9 cellular contexts compared by ENCODE assay signal in genomic region chr16:67151431-67152097, GRCh38. TPM values are rescaled to one million over a fixed set of nuclear protein-coding genes. Genes with fewer than 3 reads are reported as not detected.
DNase-seq lines count a peak whose midpoint lies in the region; TF ChIP-seq lines count a peak whose summit lies in the region.
"Had no signal": no experiment of that assay in that cellular context is flagged by ENCODE, and none has a peak within 500 bp of the region (broad histone marks: within the 10 kb centered on the region; RNA-seq: fewer than 3 reads in every experiment).

No MANE protein-coding gene starts in this region.

- 61% methylated on average over 4 of the region's 8 CpGs; no CpG with 5 or more reads in 1 of the 2 donors for WGBS in esophagus squamous epithelium, 2 donors

- H3K27me3 ChIP-seq in esophagus squamous epithelium = no peaks in the 10 kb centered on the region
- peaks cover 0 to 21% (median 20%) of the 10 kb centered on the region in 3 donors for H3K27me3 ChIP-seq in skeletal muscle tissue (ENCODE audit: control insufficient read depth in 3 of 3, insufficient read depth in 3 of 3, low read length in 3 of 3)

- H3K4me1 ChIP-seq in esophagus squamous epithelium (peaks cover 20 to 76% (median 34%) of the 10 kb centered on the region in 3 donors), skeletal muscle tissue (ENCODE audit: control insufficient read depth in 3 of 3, insufficient read depth in 3 of 3, low read length in 3 of 3) (peaks cover 9 to 15% (median 14%) of the 10 kb centered on the region in 3 donors)

- intact Hi-C loops in esophagus squamous epithelium (cut with DNase I) = loop anchor here (10.0 kb wide), 1 partner anchor 137 kb away; no protein-coding TSS in a partner anchor

- no peak for TF ChIP-seq CTCF in esophagus squamous epithelium (IDR thresholded peaks at IDR 0.05)

- H3K9ac ChIP-seq in skeletal muscle tissue (ENCODE audit: low read depth in 1 of 3, low read length in 3 of 3) = peak overlapping the region in 1 of 3 donors; percentile 68

- peak overlapping the region; percentile 55 to 81 (median 70) for H3K4me3 ChIP-seq in esophagus squamous epithelium
- H3K4me3 ChIP-seq in skeletal muscle tissue (ENCODE audit: low read length in 3 of 3) = peak overlapping the region in 1 of 3 donors; percentile 74

- H3K9me3 ChIP-seq in esophagus squamous epithelium (no peaks in the 10 kb centered on the region), skeletal muscle tissue (ENCODE audit: control insufficient read depth in 3 of 3, low read length in 3 of 3) (no peaks in the 10 kb centered on the region)

- peaks cover 0 to 33% (median under 1%) of the 10 kb centered on the region in 3 donors for H3K36me3 ChIP-seq in esophagus squamous epithelium
- H3K36me3 ChIP-seq in skeletal muscle tissue (ENCODE audit: control insufficient read depth in 3 of 3, insufficient read depth in 3 of 3, low read length in 3 of 3) = peaks cover 21 to 28% (median 24%) of the 10 kb centered on the region in 3 donors

- DNase-seq in DMS153 (lab: John Stamatoyannopoulos, UW) (peak; percentile 1), DMS153 treated with DMSO at 0.1 percent for 48 hours (lab: John Stamatoyannopoulos, UW; ENCODE audit: unreplicated experiment) (no peak), OCI-M1 (lab: John Stamatoyannopoulos, UW) (peak; percentile 26), esophagus squamous epithelium (lab: John Stamatoyannopoulos, UW) (no peak), NAMALWA (ENCODE audit: low spot score) (no peak), amniotic stem cell (lab: John Stamatoyannopoulos, UW) (no peak), iPS-NIHi7 (ENCODE audit: extremely low spot score) (no peak)
- DNase-seq: activated gamma-delta T cell had no signal

- no peak for TF ChIP-seq POLR2A in esophagus squamous epithelium (IDR thresholded peaks at IDR 0.05)

- H3K27ac ChIP-seq in esophagus squamous epithelium = peak overlapping the region; percentile 83 to 92 (median 86)
- peak overlapping the region; percentile 68 for H3K27ac ChIP-seq in skeletal muscle tissue (ENCODE audit: low read depth, low read length)

RNA-seq across cellular contexts. Expression of gene B3GNT9, which starts 0.8 kb away (rescaled TPM):
- total RNA-seq in esophagus squamous epithelium (10 to 100 TPM in 2 of 4 donors, 1 to 10 TPM in 2; 4.1 to 13.1 (median 8.4) TPM), skeletal muscle tissue (7.8 TPM)

RNA-seq across cellular contexts. Expression of gene TRADD, which starts 8.1 kb away (rescaled TPM):
- 10 to 100 TPM; 27.7 to 39.8 (median 35.5) TPM for total RNA-seq in esophagus squamous epithelium
- 6.3 TPM for total RNA-seq in skeletal muscle tissue

RNA-seq across cellular contexts. Expression of gene FBXL8, which starts 8.2 kb away (rescaled TPM):
- total RNA-seq in esophagus squamous epithelium = 10 to 100 TPM in 3 of 4 donors, 1 to 10 TPM in 1; 10.0 to 34.5 (median 19.9) TPM
- total RNA-seq in skeletal muscle tissue = 1.6 TPM

RNA-seq across cellular contexts. Expression of gene HSF4, which starts 13.0 kb away (rescaled TPM):
- total RNA-seq in esophagus squamous epithelium (10 to 100 TPM in 3 of 4 donors, 1 to 10 TPM in 1; 3.7 to 59.5 (median 19.6) TPM), skeletal muscle tissue (3.7 TPM)

RNA-seq across cellular contexts. Expression of gene NOL3, which starts 18.8 kb away (rescaled TPM):
- total RNA-seq in esophagus squamous epithelium = 10 to 100 TPM; 25.1 to 56.1 (median 36.7) TPM
- 11.0 TPM for total RNA-seq in skeletal muscle tissue

Comparison
In these comparisons a context has a peak if more than half of its experiments do, and no peak if none do; other contexts are left out.
1. DNase-seq: peak in DMS153 (single experiment) and OCI-M1 (single experiment); none in DMS153 treated with DMSO at 0.1 percent for 48 hours (single experiment), esophagus squamous epithelium (single experiment), NAMALWA (single experiment), amniotic stem cell (single experiment) and iPS-NIHi7 (single experiment).